ENCODE assay signal across 1 cellular context in the genomic region with DNA sequence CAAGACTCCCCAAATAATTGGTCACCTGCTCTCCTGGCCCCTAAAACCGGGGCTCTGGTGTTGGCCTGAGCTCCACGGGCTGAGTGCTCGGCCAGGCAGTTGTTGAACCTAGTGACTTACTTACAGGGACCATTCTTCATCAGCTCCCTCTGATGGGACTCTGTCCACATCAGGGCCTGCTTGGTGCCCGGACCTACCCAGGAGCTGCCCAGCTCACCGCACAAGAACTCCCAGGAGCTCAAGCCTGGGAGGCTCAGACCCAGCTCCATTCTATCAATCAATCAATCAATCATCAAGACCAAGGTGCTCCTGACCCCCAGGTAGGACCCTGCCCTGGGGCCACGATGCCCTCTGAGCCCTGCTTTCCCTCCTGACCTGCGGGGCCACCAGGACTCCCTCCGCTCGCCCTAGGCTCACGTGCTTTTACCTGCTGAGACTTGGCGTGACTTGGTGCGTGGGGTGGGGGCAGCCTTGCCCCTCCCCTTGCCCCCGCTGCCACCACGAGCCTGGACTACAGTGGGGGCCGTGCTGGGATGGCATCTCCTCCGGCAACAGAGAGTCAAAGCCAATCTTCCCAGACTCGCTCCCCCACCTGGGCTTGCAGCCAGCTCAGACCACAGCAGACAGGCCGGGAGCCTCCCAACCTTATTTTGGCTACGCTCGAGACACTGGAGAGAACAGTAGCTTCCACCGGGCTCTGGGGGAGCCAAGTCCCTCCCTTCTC.
TF ChIP-seq lines count a peak whose summit lies in the region.

No MANE protein-coding gene starts in this region.

TF ChIP-seq in GM23338, 12 proteins besides CTCF, POLR2A, EP300 and RAD21 (continued from another document):
- TF ChIP-seq, protein P1, sequence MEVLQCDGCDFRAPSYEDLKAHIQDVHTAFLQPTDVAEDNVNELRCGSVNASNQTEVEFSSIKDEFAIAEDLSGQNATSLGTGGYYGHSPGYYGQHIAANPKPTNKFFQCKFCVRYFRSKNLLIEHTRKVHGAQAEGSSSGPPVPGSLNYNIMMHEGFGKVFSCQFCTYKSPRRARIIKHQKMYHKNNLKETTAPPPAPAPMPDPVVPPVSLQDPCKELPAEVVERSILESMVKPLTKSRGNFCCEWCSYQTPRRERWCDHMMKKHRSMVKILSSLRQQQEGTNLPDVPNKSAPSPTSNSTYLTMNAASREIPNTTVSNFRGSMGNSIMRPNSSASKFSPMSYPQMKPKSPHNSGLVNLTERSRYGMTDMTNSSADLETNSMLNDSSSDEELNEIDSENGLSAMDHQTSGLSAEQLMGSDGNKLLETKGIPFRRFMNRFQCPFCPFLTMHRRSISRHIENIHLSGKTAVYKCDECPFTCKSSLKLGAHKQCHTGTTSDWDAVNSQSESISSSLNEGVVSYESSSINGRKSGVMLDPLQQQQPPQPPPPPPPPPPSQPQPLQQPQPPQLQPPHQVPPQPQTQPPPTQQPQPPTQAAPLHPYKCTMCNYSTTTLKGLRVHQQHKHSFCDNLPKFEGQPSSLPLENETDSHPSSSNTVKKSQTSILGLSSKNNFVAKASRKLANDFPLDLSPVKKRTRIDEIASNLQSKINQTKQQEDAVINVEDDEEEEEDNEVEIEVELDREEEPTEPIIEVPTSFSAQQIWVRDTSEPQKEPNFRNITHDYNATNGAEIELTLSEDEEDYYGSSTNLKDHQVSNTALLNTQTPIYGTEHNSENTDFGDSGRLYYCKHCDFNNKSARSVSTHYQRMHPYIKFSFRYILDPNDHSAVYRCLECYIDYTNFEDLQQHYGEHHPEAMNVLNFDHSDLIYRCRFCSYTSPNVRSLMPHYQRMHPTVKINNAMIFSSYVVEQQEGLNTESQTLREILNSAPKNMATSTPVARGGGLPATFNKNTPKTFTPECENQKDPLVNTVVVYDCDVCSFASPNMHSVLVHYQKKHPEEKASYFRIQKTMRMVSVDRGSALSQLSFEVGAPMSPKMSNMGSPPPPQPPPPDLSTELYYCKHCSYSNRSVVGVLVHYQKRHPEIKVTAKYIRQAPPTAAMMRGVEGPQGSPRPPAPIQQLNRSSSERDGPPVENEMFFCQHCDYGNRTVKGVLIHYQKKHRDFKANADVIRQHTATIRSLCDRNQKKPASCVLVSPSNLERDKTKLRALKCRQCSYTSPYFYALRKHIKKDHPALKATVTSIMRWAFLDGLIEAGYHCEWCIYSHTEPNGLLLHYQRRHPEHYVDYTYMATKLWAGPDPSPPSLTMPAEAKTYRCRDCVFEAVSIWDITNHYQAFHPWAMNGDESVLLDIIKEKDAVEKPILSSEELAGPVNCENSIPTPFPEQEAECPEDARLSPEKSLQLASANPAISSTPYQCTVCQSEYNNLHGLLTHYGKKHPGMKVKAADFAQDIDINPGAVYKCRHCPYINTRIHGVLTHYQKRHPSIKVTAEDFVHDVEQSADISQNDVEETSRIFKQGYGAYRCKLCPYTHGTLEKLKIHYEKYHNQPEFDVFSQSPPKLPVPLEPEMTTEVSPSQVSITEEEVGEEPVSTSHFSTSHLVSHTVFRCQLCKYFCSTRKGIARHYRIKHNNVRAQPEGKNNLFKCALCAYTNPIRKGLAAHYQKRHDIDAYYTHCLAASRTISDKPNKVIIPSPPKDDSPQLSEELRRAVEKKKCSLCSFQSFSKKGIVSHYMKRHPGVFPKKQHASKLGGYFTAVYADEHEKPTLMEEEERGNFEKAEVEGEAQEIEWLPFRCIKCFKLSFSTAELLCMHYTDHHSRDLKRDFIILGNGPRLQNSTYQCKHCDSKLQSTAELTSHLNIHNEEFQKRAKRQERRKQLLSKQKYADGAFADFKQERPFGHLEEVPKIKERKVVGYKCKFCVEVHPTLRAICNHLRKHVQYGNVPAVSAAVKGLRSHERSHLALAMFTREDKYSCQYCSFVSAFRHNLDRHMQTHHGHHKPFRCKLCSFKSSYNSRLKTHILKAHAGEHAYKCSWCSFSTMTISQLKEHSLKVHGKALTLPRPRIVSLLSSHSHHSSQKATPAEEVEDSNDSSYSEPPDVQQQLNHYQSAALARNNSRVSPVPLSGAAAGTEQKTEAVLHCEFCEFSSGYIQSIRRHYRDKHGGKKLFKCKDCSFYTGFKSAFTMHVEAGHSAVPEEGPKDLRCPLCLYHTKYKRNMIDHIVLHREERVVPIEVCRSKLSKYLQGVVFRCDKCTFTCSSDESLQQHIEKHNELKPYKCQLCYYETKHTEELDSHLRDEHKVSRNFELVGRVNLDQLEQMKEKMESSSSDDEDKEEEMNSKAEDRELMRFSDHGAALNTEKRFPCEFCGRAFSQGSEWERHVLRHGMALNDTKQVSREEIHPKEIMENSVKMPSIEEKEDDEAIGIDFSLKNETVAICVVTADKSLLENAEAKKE (CRISPR knock-in tag; IDR thresholded peaks at IDR 0.05), result no peak
- TF ChIP-seq CREB1 (CRISPR knock-in tag; IDR thresholded peaks at IDR 0.05; ENCODE audit: low read depth) (no peak), ZNF114 (CRISPR knock-in tag; IDR thresholded peaks at IDR 0.05) (no peak), POLR2AphosphoS5 (IDR thresholded peaks at IDR 0.05; ENCODE audit: low read depth) (no peak), NANOG (IDR thresholded peaks at IDR 0.05; ENCODE audit: borderline replicate concordance) (no peak), EZH2 (IDR thresholded peaks at IDR 0.05; ENCODE audit: low read depth, unreplicated experiment) (no peak), STAT1 (IDR thresholded peaks at IDR 0.05; ENCODE audit: unreplicated experiment) (no peak)
- TF ChIP-seq, protein P2, sequence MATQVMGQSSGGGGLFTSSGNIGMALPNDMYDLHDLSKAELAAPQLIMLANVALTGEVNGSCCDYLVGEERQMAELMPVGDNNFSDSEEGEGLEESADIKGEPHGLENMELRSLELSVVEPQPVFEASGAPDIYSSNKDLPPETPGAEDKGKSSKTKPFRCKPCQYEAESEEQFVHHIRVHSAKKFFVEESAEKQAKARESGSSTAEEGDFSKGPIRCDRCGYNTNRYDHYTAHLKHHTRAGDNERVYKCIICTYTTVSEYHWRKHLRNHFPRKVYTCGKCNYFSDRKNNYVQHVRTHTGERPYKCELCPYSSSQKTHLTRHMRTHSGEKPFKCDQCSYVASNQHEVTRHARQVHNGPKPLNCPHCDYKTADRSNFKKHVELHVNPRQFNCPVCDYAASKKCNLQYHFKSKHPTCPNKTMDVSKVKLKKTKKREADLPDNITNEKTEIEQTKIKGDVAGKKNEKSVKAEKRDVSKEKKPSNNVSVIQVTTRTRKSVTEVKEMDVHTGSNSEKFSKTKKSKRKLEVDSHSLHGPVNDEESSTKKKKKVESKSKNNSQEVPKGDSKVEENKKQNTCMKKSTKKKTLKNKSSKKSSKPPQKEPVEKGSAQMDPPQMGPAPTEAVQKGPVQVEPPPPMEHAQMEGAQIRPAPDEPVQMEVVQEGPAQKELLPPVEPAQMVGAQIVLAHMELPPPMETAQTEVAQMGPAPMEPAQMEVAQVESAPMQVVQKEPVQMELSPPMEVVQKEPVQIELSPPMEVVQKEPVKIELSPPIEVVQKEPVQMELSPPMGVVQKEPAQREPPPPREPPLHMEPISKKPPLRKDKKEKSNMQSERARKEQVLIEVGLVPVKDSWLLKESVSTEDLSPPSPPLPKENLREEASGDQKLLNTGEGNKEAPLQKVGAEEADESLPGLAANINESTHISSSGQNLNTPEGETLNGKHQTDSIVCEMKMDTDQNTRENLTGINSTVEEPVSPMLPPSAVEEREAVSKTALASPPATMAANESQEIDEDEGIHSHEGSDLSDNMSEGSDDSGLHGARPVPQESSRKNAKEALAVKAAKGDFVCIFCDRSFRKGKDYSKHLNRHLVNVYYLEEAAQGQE (IDR thresholded peaks at IDR 0.05; ENCODE audit: unreplicated experiment), result no peak
- TF ChIP-seq, protein P3, sequence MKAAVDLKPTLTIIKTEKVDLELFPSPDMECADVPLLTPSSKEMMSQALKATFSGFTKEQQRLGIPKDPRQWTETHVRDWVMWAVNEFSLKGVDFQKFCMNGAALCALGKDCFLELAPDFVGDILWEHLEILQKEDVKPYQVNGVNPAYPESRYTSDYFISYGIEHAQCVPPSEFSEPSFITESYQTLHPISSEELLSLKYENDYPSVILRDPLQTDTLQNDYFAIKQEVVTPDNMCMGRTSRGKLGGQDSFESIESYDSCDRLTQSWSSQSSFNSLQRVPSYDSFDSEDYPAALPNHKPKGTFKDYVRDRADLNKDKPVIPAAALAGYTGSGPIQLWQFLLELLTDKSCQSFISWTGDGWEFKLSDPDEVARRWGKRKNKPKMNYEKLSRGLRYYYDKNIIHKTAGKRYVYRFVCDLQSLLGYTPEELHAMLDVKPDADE (IDR thresholded peaks at IDR 0.05), result no peak
TF ChIP-seq in GM23338: peak in this region for 0.
